Comparison of ENCODE assay signal across 1 cellular context in the genomic region with DNA sequence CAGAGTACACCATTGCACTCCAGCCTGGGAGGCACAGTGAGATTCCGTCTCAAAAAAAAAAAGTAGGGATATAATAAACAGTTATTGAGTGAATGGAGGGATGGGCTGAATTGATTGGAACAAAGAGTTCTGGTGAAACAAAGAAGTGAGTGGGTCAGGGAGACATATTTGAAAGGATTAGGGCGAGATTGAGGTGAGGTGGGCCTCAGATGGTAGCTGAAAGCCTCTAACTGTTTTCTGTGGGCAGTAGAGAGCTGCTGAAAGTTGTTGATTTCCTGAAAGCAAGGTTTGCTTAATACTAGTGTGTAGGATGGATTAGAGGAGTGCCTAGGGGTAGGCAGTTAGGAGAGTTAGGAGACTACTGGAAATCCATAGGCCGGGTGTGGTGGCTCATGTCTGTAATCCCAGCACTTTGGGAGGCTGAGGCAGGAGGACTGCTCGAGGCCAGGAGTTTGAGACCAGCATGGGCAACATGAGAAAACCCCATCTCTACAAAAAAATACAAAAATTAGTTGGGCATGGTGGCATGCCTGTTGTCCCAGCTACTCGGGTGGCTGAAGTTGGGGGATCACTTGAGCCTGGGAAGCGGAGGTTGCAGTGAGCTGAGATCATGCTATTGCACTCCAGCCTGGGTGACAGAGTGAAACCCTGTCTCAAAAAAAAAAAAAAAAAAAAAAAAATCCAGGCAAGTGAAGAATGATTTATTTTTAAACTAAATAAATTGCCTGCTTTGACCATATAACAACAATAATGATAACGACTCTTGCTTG.
TF ChIP-seq lines count a peak whose summit lies in the region.

No MANE protein-coding gene starts in this region.

TF ChIP-seq in SK-N-SH, 30 proteins besides CTCF, POLR2A, EP300 and RAD21:
- TF ChIP-seq GATA2 (CRISPR knock-in tag; IDR thresholded peaks at IDR 0.05) = no peak
